Comparison of ENCODE assay signal across 2 cellular contexts in the genomic region with DNA sequence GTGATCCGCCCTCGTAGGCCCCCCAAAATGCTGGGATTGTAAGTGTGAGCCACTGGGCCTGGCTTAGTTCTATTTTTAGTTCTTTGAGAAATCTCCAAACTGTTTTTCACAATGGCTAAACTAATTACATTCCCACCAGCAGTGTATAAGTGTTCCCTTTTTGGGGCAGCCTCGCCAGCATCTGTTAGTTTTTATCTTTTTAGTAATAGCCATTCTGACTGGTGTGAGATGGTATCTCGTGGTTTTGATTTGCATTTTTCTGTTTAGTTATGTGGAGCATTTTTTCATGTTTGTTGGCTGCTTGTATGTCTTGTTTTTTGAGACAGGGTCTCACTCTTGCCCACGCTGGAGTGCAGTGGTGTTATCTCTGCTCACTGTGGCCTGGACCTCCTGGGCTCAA.
TF ChIP-seq lines count a peak whose summit lies in the region.

No MANE protein-coding gene starts in this region.

TF ChIP-seq in IMR-90, 13 proteins besides CTCF, POLR2A, EP300 and RAD21:
- TF ChIP-seq RCOR1 (IDR thresholded peaks at IDR 0.05; ENCODE audit: insufficient replicate concordance, low read length) (no peak), SMC3 (IDR thresholded peaks at IDR 0.05; ENCODE audit: low read depth, low read length) (no peak), MXI1 (IDR thresholded peaks at IDR 0.05; ENCODE audit: borderline replicate concordance, low read depth, low read length) (no peak), FOS (IDR thresholded peaks at IDR 0.05; ENCODE audit: low read depth, low read length) (no peak), CEBPB (IDR thresholded peaks at IDR 0.05; ENCODE audit: low read depth, low read length) (no peak), BHLHE40 (IDR thresholded peaks at IDR 0.05; ENCODE audit: low read depth, low read length) (no peak), RFX5 (IDR thresholded peaks at IDR 0.05; ENCODE audit: low read depth, low read length) (no peak), MAFK (IDR thresholded peaks at IDR 0.05; ENCODE audit: low read depth, low read length) (no peak), NFE2L2 (IDR thresholded peaks at IDR 0.05; ENCODE audit: low read depth, low read length) (no peak), MAZ (IDR thresholded peaks at IDR 0.05; ENCODE audit: borderline replicate concordance, low read depth, low read length) (no peak), CHD1 (IDR thresholded peaks at IDR 0.05; ENCODE audit: low read depth, low read length) (no peak)
- TF ChIP-seq, protein P1, sequence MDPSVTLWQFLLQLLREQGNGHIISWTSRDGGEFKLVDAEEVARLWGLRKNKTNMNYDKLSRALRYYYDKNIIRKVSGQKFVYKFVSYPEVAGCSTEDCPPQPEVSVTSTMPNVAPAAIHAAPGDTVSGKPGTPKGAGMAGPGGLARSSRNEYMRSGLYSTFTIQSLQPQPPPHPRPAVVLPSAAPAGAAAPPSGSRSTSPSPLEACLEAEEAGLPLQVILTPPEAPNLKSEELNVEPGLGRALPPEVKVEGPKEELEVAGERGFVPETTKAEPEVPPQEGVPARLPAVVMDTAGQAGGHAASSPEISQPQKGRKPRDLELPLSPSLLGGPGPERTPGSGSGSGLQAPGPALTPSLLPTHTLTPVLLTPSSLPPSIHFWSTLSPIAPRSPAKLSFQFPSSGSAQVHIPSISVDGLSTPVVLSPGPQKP (IDR thresholded peaks at IDR 0.05; ENCODE audit: borderline replicate concordance, low read depth, low read length), result no peak
- TF ChIP-seq, protein P2, sequence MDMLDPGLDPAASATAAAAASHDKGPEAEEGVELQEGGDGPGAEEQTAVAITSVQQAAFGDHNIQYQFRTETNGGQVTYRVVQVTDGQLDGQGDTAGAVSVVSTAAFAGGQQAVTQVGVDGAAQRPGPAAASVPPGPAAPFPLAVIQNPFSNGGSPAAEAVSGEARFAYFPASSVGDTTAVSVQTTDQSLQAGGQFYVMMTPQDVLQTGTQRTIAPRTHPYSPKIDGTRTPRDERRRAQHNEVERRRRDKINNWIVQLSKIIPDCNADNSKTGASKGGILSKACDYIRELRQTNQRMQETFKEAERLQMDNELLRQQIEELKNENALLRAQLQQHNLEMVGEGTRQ (IDR thresholded peaks at IDR 0.05; ENCODE audit: low read depth, low read length), result no peak

TF ChIP-seq in K562, 482 proteins besides CTCF, POLR2A, EP300 and RAD21:
- TF ChIP-seq GATA2 (CRISPR knock-in tag; IDR thresholded peaks at IDR 0.05), result peak; percentile 21; the same call in 1 of the 2 replicates
- TF ChIP-seq POLR2B (IDR thresholded peaks at IDR 0.05; ENCODE audit: low read depth, partially characterized antibody), result no peak
